8 cellular contexts compared by ENCODE assay signal in the genomic region with DNA sequence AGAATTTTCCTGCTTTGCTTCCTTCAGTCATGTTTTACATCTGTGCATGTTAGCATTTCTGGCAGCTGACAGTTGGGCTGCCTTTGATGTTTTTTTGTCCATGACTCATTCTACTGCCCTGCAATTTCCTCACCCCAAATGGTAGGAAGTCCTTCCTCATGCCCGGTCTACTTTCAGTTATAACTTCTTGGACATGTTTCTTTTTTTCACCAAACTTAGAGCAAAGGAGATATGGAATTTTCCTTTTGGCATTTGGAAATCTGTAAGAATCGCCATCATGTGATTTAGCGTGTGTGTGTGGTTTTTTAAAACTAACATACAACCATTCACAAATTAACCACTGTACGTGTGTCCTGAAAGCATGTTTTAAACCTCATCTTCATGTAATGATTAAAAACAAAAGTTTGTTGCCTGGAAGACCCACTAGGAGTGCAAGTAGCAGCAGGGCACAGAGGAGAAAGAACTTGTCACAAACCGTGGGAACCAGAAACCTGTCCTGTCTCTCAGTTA.
DNase-seq lines count a peak whose midpoint lies in the region; ATAC-seq and TF ChIP-seq lines count a peak whose summit lies in the region.

No MANE protein-coding gene starts in this region.

- no peak overlapping the region for H3K27ac Mint-ChIP-seq in Caco-2 (ENCODE audit: unreplicated experiment)

- ATAC-seq in GM19035 (IDR thresholded peaks at IDR 0.05; ENCODE audit: unreplicated experiment) = peak; percentile 89

- DNase-seq in AG09309 (ENCODE audit: low read depth) (peak; percentile 23), HS-27A (ENCODE audit: low read depth) (peak; percentile 55), choroid plexus epithelial cell (ENCODE audit: low read depth) (peak; percentile 75), NCI-H345 (lab: John Stamatoyannopoulos, UW) (no peak), activated gamma-delta T cell treated with Interleukin-2 at 50 U/mL for 16 hours (no peak), NCI-H1105 treated with DMSO at 0.1 percent for 48 hours (lab: John Stamatoyannopoulos, UW) (no peak), Caco-2 (no peak)

- TF ChIP-seq CTCF in AG09309 (IDR thresholded peaks at IDR 0.05; ENCODE audit: control insufficient read depth, insufficient read depth, low read depth, low read length, missing control alignments) (no peak), choroid plexus epithelial cell (conservative IDR thresholded peaks at IDR 0.05; ENCODE audit: low read depth, low read length) (no peak), Caco-2 (IDR thresholded peaks at IDR 0.05; ENCODE audit: insufficient read depth in 1 of 2, low read depth in 1 of 2, low read length in 1 of 2, severe bottlenecking in 1 of 2, unreplicated experiment in 1 of 2) (no peak)

- no TSS peak for BruUV-seq in Caco-2 (replicated peaks; lab: Mats Ljungman, UMichigan)

- intact Hi-C loops in Caco-2 (cut with micrococcal nuclease; ENCODE audit: unreplicated experiment) = no loop called here

- H3K36me3 Mint-ChIP-seq in Caco-2 (ENCODE audit: insufficient read depth, unreplicated experiment) = no peaks in the 10 kb centered on the region

- H3K4me1 ChIP-seq in Caco-2 = no peaks in the 10 kb centered on the region

- POLR2A ChIA-PET in Caco-2 (lab: Charles Lee) = no interaction called here

- no peaks in the 10 kb centered on the region for H3K9me3 Mint-ChIP-seq in Caco-2 (ENCODE audit: unreplicated experiment)

- H3K9me3 ChIP-seq in Caco-2 = no peaks in the 10 kb centered on the region

- H3K4me3 Mint-ChIP-seq in Caco-2 (ENCODE audit: unreplicated experiment) = no peak overlapping the region

- H3K4me1 Mint-ChIP-seq in Caco-2 (ENCODE audit: low read depth, unreplicated experiment) = no peaks in the 10 kb centered on the region

- CTCF ChIA-PET in Caco-2 (lab: Charles Lee) = no interaction called here

- H3K4me3 ChIP-seq in AG09309 (ENCODE audit: control insufficient read depth, low read depth, low read length) (no peak overlapping the region), choroid plexus epithelial cell (ENCODE audit: low read depth, low read length) (peak overlapping the region; percentile 6), Caco-2 (ENCODE audit: low read depth, low read length) (no peak overlapping the region)

- no peaks in the 10 kb centered on the region; the same call in 1 of the 2 replicates for H3K27me3 ChIP-seq in Caco-2 (replicated peaks; ENCODE audit: control insufficient read depth, insufficient read depth, low read length)

- H3K36me3 ChIP-seq in Caco-2 (ENCODE audit: control insufficient read depth, insufficient read depth, low read length) = no peaks in the 10 kb centered on the region

- peaks cover 14% of the 10 kb centered on the region for H3K27me3 Mint-ChIP-seq in Caco-2 (ENCODE audit: insufficient read depth, unreplicated experiment)

Comparison
In these comparisons a context has a peak if more than half of its experiments do, and no peak if none do; other contexts are left out.
1. DNase-seq: peak in AG09309 (single experiment), HS-27A (single experiment) and choroid plexus epithelial cell (single experiment); none in NCI-H345 (single experiment), activated gamma-delta T cell treated with Interleukin-2 at 50 U/mL for 16 hours (single experiment), NCI-H1105 treated with DMSO at 0.1 percent for 48 hours (single experiment) and Caco-2 (0 of 2).